Comparison of ENCODE assay signal across 8 cellular contexts in the genomic region with DNA sequence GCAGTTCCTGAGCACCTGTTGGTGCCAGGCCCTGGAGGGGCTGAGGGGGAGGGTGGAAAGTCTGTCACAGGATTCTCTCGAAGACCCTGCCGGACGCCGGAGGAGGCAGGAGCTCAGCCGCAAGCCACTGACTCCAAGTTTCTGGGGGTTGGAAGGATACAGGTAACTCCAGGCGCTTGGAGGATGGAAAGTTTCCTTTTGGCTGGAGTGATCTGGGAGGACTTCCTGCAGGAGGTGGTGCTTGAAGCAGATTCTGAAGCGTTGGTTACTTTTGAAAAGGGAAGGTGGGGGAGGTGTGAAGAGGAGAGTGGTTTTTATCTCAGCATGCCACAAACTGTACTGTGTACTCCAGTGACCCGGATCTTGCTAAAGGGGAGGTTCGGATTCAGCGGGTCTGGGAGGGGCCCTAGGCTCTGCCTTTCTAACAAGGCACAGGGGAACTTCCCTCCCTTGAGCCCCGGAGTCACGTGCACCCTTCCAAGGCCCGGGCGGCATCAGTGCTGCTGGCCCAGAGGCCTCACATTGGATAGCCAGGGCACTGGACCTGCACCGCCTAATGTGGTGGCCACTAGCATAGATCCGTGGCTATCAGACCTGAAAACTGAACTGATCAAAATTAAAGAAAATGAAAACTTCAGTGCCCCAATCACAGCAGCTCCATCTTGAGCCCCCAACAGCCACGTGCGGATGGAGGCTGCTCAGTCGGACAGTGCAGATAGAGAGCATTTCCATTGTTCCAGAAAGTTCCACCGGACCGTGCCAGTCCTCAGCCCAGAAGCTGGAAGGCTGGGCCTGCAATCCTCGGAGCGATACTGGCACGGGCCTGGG. TPM values are rescaled to one million over a fixed set of nuclear protein-coding genes. Genes with fewer than 3 reads are reported as not detected.
DNase-seq lines count a peak whose midpoint lies in the region; ATAC-seq and TF ChIP-seq lines count a peak whose summit lies in the region.

No MANE protein-coding gene starts in this region.

- TF ChIP-seq EP300 in suprapubic skin (IDR thresholded peaks at IDR 0.05) = no peak

- peak overlapping the region; percentile 75 for H3K27ac ChIP-seq in suprapubic skin

- peaks cover 55% of the 10 kb centered on the region for H3K4me1 ChIP-seq in NT2/D1 (ENCODE audit: insufficient read depth, insufficient read length)
- H3K4me1 ChIP-seq in suprapubic skin = peaks cover 63% of the 10 kb centered on the region

- TF ChIP-seq POLR2A in suprapubic skin (IDR thresholded peaks at IDR 0.05) = no peak

- H3K36me3 ChIP-seq in GM06990 (ENCODE audit: control insufficient read depth, insufficient read depth, low read length) (no peaks in the 10 kb centered on the region; the same call in none of the 2 replicates), NT2/D1 (ENCODE audit: insufficient read depth, insufficient read length, low read length) (peaks cover 6% of the 10 kb centered on the region), suprapubic skin (no peaks in the 10 kb centered on the region)

- ATAC-seq in GM21737 (IDR thresholded peaks at IDR 0.05; ENCODE audit: unreplicated experiment) (peak; percentile 30), esophagus mucosa (peak; percentile 26), GM19035 (IDR thresholded peaks at IDR 0.05; ENCODE audit: unreplicated experiment) (no peak)

- 73% methylated on average over 22 of the region's 24 CpGs for WGBS in suprapubic skin

- H3K27me3 ChIP-seq in GM06990 (replicated peaks; ENCODE audit: control insufficient read depth, insufficient read depth, low read length) (no peaks in the 10 kb centered on the region), NT2/D1 (ENCODE audit: insufficient read depth, insufficient read length) (peaks cover 46% of the 10 kb centered on the region), suprapubic skin (no peaks in the 10 kb centered on the region)

- peak overlapping the region; percentile 46 for H3K9ac ChIP-seq in NT2/D1 (ENCODE audit: insufficient read length, low read depth)

- H3K4me3 ChIP-seq in GM06990 (replicated peaks; ENCODE audit: low read depth, low read length) = peak overlapping the region; percentile 46; the same call in 1 of the 2 replicates
- no peak overlapping the region for H3K4me3 ChIP-seq in NT2/D1 (ENCODE audit: insufficient read length, low read depth)
- H3K4me3 ChIP-seq in suprapubic skin = no peak overlapping the region

- H3K9me3 ChIP-seq in NT2/D1 (ENCODE audit: insufficient read depth, low read length) (peaks cover 3% of the 10 kb centered on the region; the same call in 1 of the 2 replicates), suprapubic skin (no peaks in the 10 kb centered on the region)

- TF ChIP-seq CTCF in GM06990 (IDR thresholded peaks at IDR 0.05; ENCODE audit: insufficient read depth, low read length, poor library complexity, severe bottlenecking) (no peak), suprapubic skin (IDR thresholded peaks at IDR 0.05) (no peak)

- peak; percentile 75 for DNase-seq in GM06990 (ENCODE audit: extremely low read depth, insufficient read length)
- DNase-seq in NT2/D1 (ENCODE audit: low read depth, low spot score) = no peak
- DNase-seq in suprapubic skin (ENCODE audit: low spot score in 2 of 2) = no peak
- DNase-seq in SHP77 (lab: John Stamatoyannopoulos, UW) = no peak
- no peak for DNase-seq in C1 segment of cervical spinal cord (lab: John Stamatoyannopoulos, UW)

RNA-seq across cellular contexts. Expression of a gene that starts 42.2 kb away (rescaled TPM):
- total RNA-seq in esophagus mucosa = 23.9 TPM
- 100 to 1,000 TPM in 2 of 4 donors, 10 to 100 TPM in 2; 46.7 to 144 (median 96.9) TPM for total RNA-seq in suprapubic skin
